In genomic region chr15:44719293-44719999, GRCh38 we compare ENCODE assay signal across 8 cellular contexts. TPM values are rescaled to one million over a fixed set of nuclear protein-coding genes. Genes with fewer than 3 reads are reported as not detected.
DNase-seq lines count a peak whose midpoint lies in the region; ATAC-seq, FAIRE-seq and TF ChIP-seq lines count a peak whose summit lies in the region.

No MANE protein-coding gene starts in this region.

- H3K4me2 ChIP-seq in OCI-LY7 (ENCODE audit: low read length) = peak overlapping the region; percentile 37
- 0 out of 2 replicates have a peak overlapping the region, but pooled peaks have one; percentile 26 for H3K4me2 ChIP-seq in GM12878 (ENCODE audit: control insufficient read depth, insufficient read depth)

- CTCF ChIA-PET in OCI-LY7 (lab: Charles Lee; ENCODE audit: unreplicated experiment) (no interaction called here), GM12878 (lab: Yijun Ruan, JAX) (interaction anchor here (3.5 to 14.3 kb wide), 4 partner anchors 8 to 53 kb away, joined by 29 to 278 read pairs (median 178); partner anchors contain the start of genes SPG11 and TRIM69)

- peak overlapping the region; percentile 85 for H3K27ac ChIP-seq in OCI-LY7 (ENCODE audit: low read depth, low read length, poor library complexity, severe bottlenecking)
- peak overlapping the region; percentile 83 for H3K27ac ChIP-seq in GM12878 (ENCODE audit: control insufficient read depth, insufficient read depth)

- TF ChIP-seq RAD21 in GM12878 (IDR thresholded peaks at IDR 0.05; ENCODE audit: insufficient read depth, low read depth, low read length) = 0 out of 2 replicates have a peak, but pooled peaks have one; percentile 0

- in situ Hi-C loops in GM12878 (cut with MboI) = no loop called here

- DNase-seq in OCI-LY7 (ENCODE audit: low spot score) (peak; percentile 65), GM12878 (ENCODE audit: low read depth, low spot score) (peak; percentile 91), activated gamma-delta T cell (lab: John Stamatoyannopoulos, UW) (no peak), 8988T (no peak), activated gamma-delta T cell treated with Interleukin-2 at 50 U/mL for 16 hours (no peak)
- DNase-seq in stimulated activated CD4-positive, alpha-beta T cell treated with anti-CD3 and anti-CD28 coated beads, TNF-alpha, amount 100 ng/mL, for 4 hours (ENCODE audit: low read depth in 3 of 3) = peak in 2 of 3 experiments; percentile 21 to 24

- peak; percentile 41 for FAIRE-seq in GM12878 (lab: Jason Lieb, UNC)

- RAD21 ChIA-PET in GM12878 (lab: Charles Lee; ENCODE audit: unreplicated experiment) = interaction anchor here (1.1 to 19.7 kb wide), 4 partner anchors 5 to 56 kb away, joined by 6 to 653 read pairs (median 332); partner anchors contain the start of genes B2M, PATL2, SPG11 and TRIM69

- no peaks in the 10 kb centered on the region for H3K27me3 ChIP-seq in GM12878 (replicated peaks in 1 of 2; ENCODE audit: control insufficient read depth in 2 of 2, insufficient read depth in 2 of 2, low read length in 1 of 2)

- SMC1A ChIA-PET in GM12878 (lab: Charles Lee; ENCODE audit: uncharacterized antibody, unreplicated experiment) = interaction anchor here (0.9 to 19.0 kb wide), 4 partner anchors 9 to 120 kb away, joined by 3 to 637 read pairs (median 47); partner anchors contain the start of genes PATL2, SPG11 and TRIM69

- no peak overlapping the region for H3K4me3 ChIP-seq in OCI-LY7 (ENCODE audit: low read depth, low read length, poor library complexity, severe bottlenecking)
- no peak overlapping the region for H3K4me3 ChIP-seq in GM12878

- H3K9me3 ChIP-seq in OCI-LY7 (ENCODE audit: low read length) (no peaks in the 10 kb centered on the region; the same call in 1 of the 2 replicates), GM12878 (replicated peaks; ENCODE audit: control insufficient read depth, insufficient read depth, low read length) (no peaks in the 10 kb centered on the region)

- H4K20me1 ChIP-seq in OCI-LY7 (ENCODE audit: insufficient read depth, low read length) (peaks cover 16% of the 10 kb centered on the region), GM12878 (ENCODE audit: control insufficient read depth, insufficient read depth) (peaks cover 21% of the 10 kb centered on the region)

- H3K36me3 ChIP-seq in OCI-LY7 (ENCODE audit: insufficient read depth, low read length) (peaks cover 58% of the 10 kb centered on the region), GM12878 (ENCODE audit: control insufficient read depth in 2 of 2, insufficient read depth in 2 of 2, low read length in 1 of 2) (peaks cover 19 to 43% of the 10 kb centered on the region in 2 experiments)

- no peak for TF ChIP-seq CTCF in OCI-LY7 (conservative IDR thresholded peaks at IDR 0.05; ENCODE audit: low read length)
- TF ChIP-seq CTCF in GM12878 (IDR thresholded peaks at IDR 0.05 in 2 of 3, conservative IDR thresholded peaks at IDR 0.05 in 1 of 3; ENCODE audit: control insufficient read depth in 2 of 3, extremely low read depth in 1 of 3, insufficient read depth in 1 of 3, low read depth in 3 of 3, low read length in 3 of 3) = no peak

- TF ChIP-seq POLR2A in GM12878 (IDR thresholded peaks at IDR 0.05; ENCODE audit: low read depth, low read length) = peak; percentile 86

- intact Hi-C loops in OCI-LY7 (cut with micrococcal nuclease; ENCODE audit: unreplicated experiment) = no loop called here
- intact Hi-C loops in GM12878 (cut with micrococcal nuclease; ENCODE audit: unreplicated experiment) = no loop called here

- H3K79me2 ChIP-seq in OCI-LY7 (ENCODE audit: insufficient read depth, low read depth, low read length) (peaks cover 22% of the 10 kb centered on the region), GM12878 (ENCODE audit: control insufficient read depth, insufficient read depth, low read length) (peaks cover 61% of the 10 kb centered on the region)

- ATAC-seq in GM18858 (IDR thresholded peaks at IDR 0.05; ENCODE audit: unreplicated experiment) (peak; percentile 42), HG02678 (IDR thresholded peaks at IDR 0.05; ENCODE audit: unreplicated experiment) (peak; percentile 61), GM12878 (peak; percentile 62)

- H3K9ac ChIP-seq in GM12878 (ENCODE audit: control insufficient read depth, insufficient read depth, low read length) = peak overlapping the region; percentile 59; the same call in 1 of the 2 replicates

- TF ChIP-seq EP300 in GM12878 (IDR thresholded peaks at IDR 0.05; ENCODE audit: borderline replicate concordance in 1 of 2, control insufficient read depth in 1 of 2, low read depth in 2 of 2, low read length in 2 of 2) = peak in 1 of 2 experiments; percentile 59; a peak in 1 of 4 replicates

- 1% methylated on average over 4 of the region's 4 CpGs for WGBS in GM12878 (ENCODE audit: insufficient coverage, insufficient replicate concordance, low lambda C conversion rate, missing lambda C conversion rate)

- H3K4me1 ChIP-seq in OCI-LY7 (ENCODE audit: insufficient read depth, low read length, poor library complexity, severe bottlenecking) = peaks cover 86% of the 10 kb centered on the region
- peaks cover 79% of the 10 kb centered on the region for H3K4me1 ChIP-seq in GM12878 (ENCODE audit: control insufficient read depth, insufficient read depth, low read length)

- H3K9me2 ChIP-seq in OCI-LY7 (ENCODE audit: insufficient read depth, low read length) = no peaks in the 10 kb centered on the region

- H2AFZ ChIP-seq in OCI-LY7 (ENCODE audit: low read length) (no peak overlapping the region), GM12878 (ENCODE audit: control insufficient read depth, low read depth, low read length) (no peak overlapping the region)

- BruUV-seq in OCI-LY7 (replicated peaks; lab: Mats Ljungman, UMichigan) (no TSS peak), GM12878 (replicated peaks; lab: Mats Ljungman, UMichigan) (no TSS peak)

- POLR2A ChIA-PET in OCI-LY7 (lab: Charles Lee) = interaction anchor here (0.7 to 0.9 kb wide), 2 partner anchors 17 to 19 kb away, joined by 3 to 4 read pairs; partner anchors contain the start of gene TRIM69
- POLR2A ChIA-PET in GM12878 (lab: Charles Lee) = interaction anchor here (0.8 to 24.8 kb wide), 4 partner anchors 8 to 54 kb away, joined by 3 to 718 read pairs (median 167); partner anchors contain the start of genes B2M, PATL2, SPG11 and TRIM69

RNA-seq across cellular contexts. Expression of gene B2M, which starts 8.1 kb away (rescaled TPM):
- total RNA-seq in OCI-LY7 (2014; rRNA removed; shearing (Covaris generic)) = 1,738 and 1,761 TPM in 2 replicates
- total RNA-seq in OCI-LY7 (2022) = 1,161 and 1,369 TPM in 2 replicates
- total RNA-seq in GM12878 (2013; cell fraction: nucleolus; rRNA removed) = 6,462 and 7,066 TPM in 2 replicates
- 4,481 and 5,701 TPM in 2 replicates for total RNA-seq in GM12878 (2014; rRNA removed)
- 5,217 and 5,589 TPM in 2 replicates for total RNA-seq in GM12878 (2014; rRNA removed; fragmentation: Illumina TruSeq; extraction: Trizol)
- 2,901 and 3,170 TPM in 2 replicates for total RNA-seq in GM12878 (2021)
- polyA plus RNA-seq in GM12878 (2011; ENCODE audit: low read depth) = 6,007 TPM
- 12,663 and 17,808 TPM in 2 replicates for polyA plus RNA-seq in GM12878 (2011; rRNA removed)
- polyA plus RNA-seq in GM12878 (2011; cell fraction: cytosol; rRNA removed) = 7,019 and 28,739 TPM in 2 replicates
- 2,031 and 2,366 TPM in 2 replicates for polyA plus RNA-seq in GM12878 (2011; cell fraction: nucleus; rRNA removed)
- 6,970 and 7,434 TPM in 2 replicates for polyA plus RNA-seq in GM12878 (2012)
- polyA plus RNA-seq in GM12878 (2014; fragmentation: Illumina TruSeq; extraction: Trizol) = 11,414 and 13,691 TPM in 2 replicates
- over 10,000 TPM; 16,306 to 22,794 TPM for polyA plus RNA-seq in GM12878 (2014; fragmentation: Nextera tagmentation; extraction: Ambion mirVana)
- 4,868 and 5,894 TPM in 2 replicates for polyA plus RNA-seq in GM12878 (2014; rRNA removed)
- polyA plus RNA-seq in GM12878 (2016; fragmentation: Nextera tagmentation; extraction: Ambion mirVana) = 1,000 to 10,000 TPM; 8,335 to 8,413 TPM
- polyA minus RNA-seq in GM12878 (2011; rRNA and poly(A)+ RNA removed) = 2,834 and 3,344 TPM in 2 replicates
- 1,355 and 1,504 TPM in 2 replicates for polyA minus RNA-seq in GM12878 (2011; cell fraction: cytosol; rRNA and poly(A)+ RNA removed)
- polyA minus RNA-seq in GM12878 (2011; cell fraction: nucleus; rRNA and poly(A)+ RNA removed) = 373 and 393 TPM in 2 replicates

RNA-seq across cellular contexts. Expression of gene PATL2, which starts 8.3 kb away (rescaled TPM):
- total RNA-seq in OCI-LY7 (2014; rRNA removed; shearing (Covaris generic)) = 1.1 and 4.8 TPM in 2 replicates
- 8.6 and 8.8 TPM in 2 replicates for total RNA-seq in OCI-LY7 (2022)
- total RNA-seq in GM12878 (2013; cell fraction: nucleolus; rRNA removed) = 27.2 and 29.4 TPM in 2 replicates
- total RNA-seq in GM12878 (2014; rRNA removed) = 11.0 and 11.5 TPM in 2 replicates
- 12.5 and 13.1 TPM in 2 replicates for total RNA-seq in GM12878 (2014; rRNA removed; fragmentation: Illumina TruSeq; extraction: Trizol)
- total RNA-seq in GM12878 (2021) = 10.7 and 11.5 TPM in 2 replicates
- 14.7 TPM for polyA plus RNA-seq in GM12878 (2011; ENCODE audit: low read depth)
- polyA plus RNA-seq in GM12878 (2011; rRNA removed) = 13.5 and 14.8 TPM in 2 replicates
- 11.4 and 11.8 TPM in 2 replicates for polyA plus RNA-seq in GM12878 (2011; cell fraction: cytosol; rRNA removed)
- 47.9 and 62.2 TPM in 2 replicates for polyA plus RNA-seq in GM12878 (2011; cell fraction: nucleus; rRNA removed)
- 16.2 and 17.7 TPM in 2 replicates for polyA plus RNA-seq in GM12878 (2012)
- polyA plus RNA-seq in GM12878 (2014; fragmentation: Illumina TruSeq; extraction: Trizol) = 11.9 and 14.8 TPM in 2 replicates
- polyA plus RNA-seq in GM12878 (2014; fragmentation: Nextera tagmentation; extraction: Ambion mirVana) = 10 to 100 TPM; 12.4 TPM
- polyA plus RNA-seq in GM12878 (2014; rRNA removed) = 16.2 and 19.3 TPM in 2 replicates
- 1 to 10 TPM; 4.2 to 7.3 TPM for polyA plus RNA-seq in GM12878 (2016; fragmentation: Nextera tagmentation; extraction: Ambion mirVana)
- 6.1 and 8.7 TPM in 2 replicates for polyA minus RNA-seq in GM12878 (2011; rRNA and poly(A)+ RNA removed)
- polyA minus RNA-seq in GM12878 (2011; cell fraction: cytosol; rRNA and poly(A)+ RNA removed) = 2.1 and 6.7 TPM in 2 replicates
- 10.9 and 15.6 TPM in 2 replicates for polyA minus RNA-seq in GM12878 (2011; cell fraction: nucleus; rRNA and poly(A)+ RNA removed)

RNA-seq across cellular contexts. Expression of gene TRIM69, which starts 16.9 kb away (rescaled TPM):
- total RNA-seq in OCI-LY7 (2014; rRNA removed; shearing (Covaris generic)) = 9.8 and 16.3 TPM in 2 replicates
- total RNA-seq in OCI-LY7 (2022) (29.1 and 33.7 TPM in 2 replicates), GM12878 (2014; rRNA removed) (29.5 and 35.0 TPM in 2 replicates), GM12878 (2014; rRNA removed; fragmentation: Illumina TruSeq; extraction: Trizol) (38.7 and 43.6 TPM in 2 replicates), GM12878 (2021) (48.8 and 50.7 TPM in 2 replicates)
- 15.1 and 16.3 TPM in 2 replicates for total RNA-seq in GM12878 (2013; cell fraction: nucleolus; rRNA removed)
- polyA plus RNA-seq in GM12878 (2011; ENCODE audit: low read depth) = 28.8 TPM
- polyA plus RNA-seq in GM12878 (2011; rRNA removed) (52.7 and 73.6 TPM in 2 replicates), GM12878 (2014; fragmentation: Illumina TruSeq; extraction: Trizol) (46.8 and 57.8 TPM in 2 replicates), GM12878 (2014; fragmentation: Nextera tagmentation; extraction: Ambion mirVana) (10 to 100 TPM; 11.2 to 20.4 TPM), GM12878 (2014; rRNA removed) (32.4 and 37.8 TPM in 2 replicates), GM12878 (2016; fragmentation: Nextera tagmentation; extraction: Ambion mirVana) (10 to 100 TPM; 36.9 to 44.9 TPM)
- 24.7 and 25.5 TPM in 2 replicates for polyA plus RNA-seq in GM12878 (2011; cell fraction: cytosol; rRNA removed)
- polyA plus RNA-seq in GM12878 (2011; cell fraction: nucleus; rRNA removed) = 17.8 and 22.2 TPM in 2 replicates
- 33.7 and 47.6 TPM in 2 replicates for polyA plus RNA-seq in GM12878 (2012)
- 42.7 and 56.3 TPM in 2 replicates for polyA minus RNA-seq in GM12878 (2011; rRNA and poly(A)+ RNA removed)
- polyA minus RNA-seq in GM12878 (2011; cell fraction: cytosol; rRNA and poly(A)+ RNA removed) = 16.0 and 18.2 TPM in 2 replicates
- 33.6 and 42.5 TPM in 2 replicates for polyA minus RNA-seq in GM12878 (2011; cell fraction: nucleus; rRNA and poly(A)+ RNA removed)

RNA-seq across cellular contexts. Expression of gene SPG11, which starts 56.0 kb away (rescaled TPM):
- 65.2 and 69.1 TPM in 2 replicates for total RNA-seq in OCI-LY7 (2014; rRNA removed; shearing (Covaris generic))
- total RNA-seq in OCI-LY7 (2022) (92.8 and 126 TPM in 2 replicates), GM12878 (2014; rRNA removed) (61.2 and 65.6 TPM in 2 replicates), GM12878 (2014; rRNA removed; fragmentation: Illumina TruSeq; extraction: Trizol) (57.2 and 62.1 TPM in 2 replicates), GM12878 (2021) (59.2 and 59.3 TPM in 2 replicates)
- total RNA-seq in GM12878 (2013; cell fraction: nucleolus; rRNA removed) = 375 and 390 TPM in 2 replicates
- 25.8 TPM for polyA plus RNA-seq in GM12878 (2011; ENCODE audit: low read depth)
- polyA plus RNA-seq in GM12878 (2011; rRNA removed) (78.0 and 85.1 TPM in 2 replicates), GM12878 (2014; fragmentation: Illumina TruSeq; extraction: Trizol) (48.2 and 51.5 TPM in 2 replicates), GM12878 (2014; fragmentation: Nextera tagmentation; extraction: Ambion mirVana) (10 to 100 TPM; 22.1 to 23.6 TPM), GM12878 (2014; rRNA removed) (39.9 and 46.2 TPM in 2 replicates), GM12878 (2016; fragmentation: Nextera tagmentation; extraction: Ambion mirVana) (10 to 100 TPM; 34.3 to 41.7 TPM)
- 84.0 and 93.3 TPM in 2 replicates for polyA plus RNA-seq in GM12878 (2011; cell fraction: cytosol; rRNA removed)
- polyA plus RNA-seq in GM12878 (2011; cell fraction: nucleus; rRNA removed) = 99.7 and 125 TPM in 2 replicates
- 41.8 and 52.2 TPM in 2 replicates for polyA plus RNA-seq in GM12878 (2012)
- polyA minus RNA-seq in GM12878 (2011; rRNA and poly(A)+ RNA removed) = 143 and 157 TPM in 2 replicates
- polyA minus RNA-seq in GM12878 (2011; cell fraction: cytosol; rRNA and poly(A)+ RNA removed) = 38.9 and 54.1 TPM in 2 replicates
- 68.2 and 117 TPM in 2 replicates for polyA minus RNA-seq in GM12878 (2011; cell fraction: nucleus; rRNA and poly(A)+ RNA removed)

Comparison
In these comparisons a context has a peak if more than half of its experiments do, and no peak if none do; other contexts are left out.
1. DNase-seq: peak in OCI-LY7 (single experiment), GM12878 (single experiment) and stimulated activated CD4-positive, alpha-beta T cell treated with anti-CD3 and anti-CD28 coated beads, TNF-alpha, amount 100 ng/mL, for 4 hours (2 of 3); none in activated gamma-delta T cell (single experiment), 8988T (single experiment) and activated gamma-delta T cell treated with Interleukin-2 at 50 U/mL for 16 hours (single experiment).
2. Peak in every context shown above with its lines, with median percentiles within 50 percentile points of each other: ATAC-seq.